Comparison of ENCODE assay signal across 14 cellular contexts in genomic region chr6:112016335-112016734, GRCh38. TPM values are rescaled to one million over a fixed set of nuclear protein-coding genes. Genes with fewer than 3 reads are reported as not detected.
DNase-seq lines count a peak whose midpoint lies in the region; ATAC-seq lines count a peak whose summit lies in the region.
"Had no signal": no experiment of that assay in that cellular context is flagged by ENCODE, and none has a peak within 500 bp of the region (broad histone marks: within the 10 kb centered on the region; RNA-seq: fewer than 3 reads in every experiment).

No MANE protein-coding gene starts in this region.

- H3K27me3 ChIP-seq in mesenchymal stem cell (ENCODE audit: control insufficient read depth in 1 of 2, insufficient read depth in 1 of 2, low read length in 2 of 2), result no peaks in the 10 kb centered on the region
- H3K27me3 ChIP-seq in subcutaneous abdominal adipose tissue (ENCODE audit: control insufficient read depth in 5 of 5, insufficient read depth in 4 of 5, low read length in 5 of 5), result peaks cover 0 to 2% (median 0%) of the 10 kb centered on the region in 5 donors
- H3K27me3 ChIP-seq: BE2C had no signal

- no peak overlapping the region for H3K4me2 ChIP-seq in mesenchymal stem cell (ENCODE audit: low read length, poor library complexity, severe bottlenecking)

- H3K27me3 Mint-ChIP-seq in activated naive CD8-positive, alpha-beta T cell, result no peaks in the 10 kb centered on the region

- H3K9me3 ChIP-seq in mesenchymal stem cell (ENCODE audit: control insufficient read depth, low read length), result no peaks in the 10 kb centered on the region
- H3K9me3 ChIP-seq in subcutaneous abdominal adipose tissue (ENCODE audit: control insufficient read depth in 5 of 5, low read length in 5 of 5), result no peaks in the 10 kb centered on the region
- H3K9me3 ChIP-seq: BE2C had no signal

- H2BK12ac ChIP-seq in mesenchymal stem cell (ENCODE audit: low read length in 2 of 2), result no peak overlapping the region

- no peak overlapping the region for H2BK120ac ChIP-seq in mesenchymal stem cell (ENCODE audit: low read depth, low read length)

- H3K79me1 ChIP-seq in mesenchymal stem cell (replicated peaks; ENCODE audit: low read length, poor library complexity, severe bottlenecking), result no peaks in the 10 kb centered on the region

- H4K8ac ChIP-seq in mesenchymal stem cell (ENCODE audit: low read length), result peak overlapping the region; percentile 5

- peak overlapping the region; percentile 55 for H2BK15ac ChIP-seq in mesenchymal stem cell (ENCODE audit: low read depth, poor library complexity, severe bottlenecking)

- H3K4ac ChIP-seq in mesenchymal stem cell (ENCODE audit: low read depth in 1 of 2, low read length in 2 of 2), result no peak overlapping the region

- WGBS in mesenchymal stem cell, result 97% methylated on average over 6 of the region's 6 CpGs

- H3K36me3 Mint-ChIP-seq in activated naive CD8-positive, alpha-beta T cell, result no peaks in the 10 kb centered on the region

- peak; percentile 57 for DNase-seq in activated T-cell treated with anti-CD3 and anti-CD28 coated beads for 24 hours (ENCODE audit: low read depth)
- no peak for DNase-seq in activated T-cell treated with anti-CD3 and anti-CD28 coated beads for 4 hours
- DNase-seq in mesenchymal stem cell, result no peak
- DNase-seq in hepatic stellate cell (ENCODE audit: low spot score), result no peak
- DNase-seq in GOT3 (lab: John Stamatoyannopoulos, UW), result no peak
- DNase-seq: BE2C, HCEC 1CT, NCI-H2029, SHP77 had no signal

- H3K36me3 ChIP-seq in mesenchymal stem cell (ENCODE audit: control insufficient read depth in 1 of 2, insufficient read depth in 2 of 2, low read depth in 1 of 2, low read length in 2 of 2) (no peaks in the 10 kb centered on the region), subcutaneous abdominal adipose tissue (ENCODE audit: control insufficient read depth in 5 of 5, insufficient read depth in 5 of 5, low read length in 5 of 5) (no peaks in the 10 kb centered on the region)
- H3K36me3 ChIP-seq: BE2C had no signal

- H2AK5ac ChIP-seq in mesenchymal stem cell (ENCODE audit: low read length, severe bottlenecking), result no peak overlapping the region

- ATAC-seq in GM21526 (IDR thresholded peaks at IDR 0.05; ENCODE audit: low FRiP score, unreplicated experiment), result no peak
- ATAC-seq: sciatic nerve had no signal

- peak overlapping the region; percentile 50 for H3K9ac ChIP-seq in mesenchymal stem cell (ENCODE audit: low read length)
- H3K9ac ChIP-seq in subcutaneous abdominal adipose tissue (ENCODE audit: low read length in 5 of 5), result peak overlapping the region in 1 of 5 donors; percentile 88

- no peaks in the 10 kb centered on the region for H3K9me3 Mint-ChIP-seq in activated naive CD8-positive, alpha-beta T cell (ENCODE audit: low read depth)

- H2AFZ ChIP-seq in mesenchymal stem cell (ENCODE audit: low read depth, low read length), result no peak overlapping the region

- H3K4me3 Mint-ChIP-seq in activated naive CD8-positive, alpha-beta T cell, result peak overlapping the region; percentile 27

- H3K4me1 ChIP-seq in mesenchymal stem cell (ENCODE audit: control insufficient read depth, insufficient read depth, low read depth, low read length) (no peaks in the 10 kb centered on the region), subcutaneous abdominal adipose tissue (ENCODE audit: control insufficient read depth in 5 of 5, insufficient read depth in 5 of 5, low read length in 5 of 5) (peaks cover 30 to 67% (median 59%) of the 10 kb centered on the region in 5 donors)

- peaks cover 53% of the 10 kb centered on the region for H3K4me1 Mint-ChIP-seq in activated naive CD8-positive, alpha-beta T cell (ENCODE audit: low read depth)

- H3K27ac ChIP-seq in mesenchymal stem cell (ENCODE audit: low read length, poor library complexity, severe bottlenecking) (no peak overlapping the region), subcutaneous abdominal adipose tissue (ENCODE audit: low read depth, low read length) (peak overlapping the region; percentile 93)
- H3K27ac ChIP-seq: HL-60 had no signal

- peak overlapping the region; percentile 89 for H3K27ac Mint-ChIP-seq in activated naive CD8-positive, alpha-beta T cell

- H3K4me3 ChIP-seq in mesenchymal stem cell (ENCODE audit: insufficient read depth in 1 of 2, low read depth in 1 of 2, low read length in 2 of 2) (no peak overlapping the region), subcutaneous abdominal adipose tissue (ENCODE audit: low read depth in 1 of 5, low read length in 5 of 5) (no peak overlapping the region)

- no peak overlapping the region for H3K14ac ChIP-seq in mesenchymal stem cell (ENCODE audit: low read length in 2 of 2)

- H2BK5ac ChIP-seq in mesenchymal stem cell (ENCODE audit: low read depth, low read length, poor library complexity, severe bottlenecking), result no peak overlapping the region

- no peak overlapping the region for H3K23ac ChIP-seq in mesenchymal stem cell (ENCODE audit: low read length in 2 of 2)

- no peak overlapping the region for H3K18ac ChIP-seq in mesenchymal stem cell (ENCODE audit: low read depth in 1 of 2, low read length in 2 of 2)

- H4K91ac ChIP-seq in mesenchymal stem cell (ENCODE audit: low read length), result no peak overlapping the region

RNA-seq across cellular contexts. Expression of gene CCN6, which starts 37.6 kb away (rescaled TPM):
- polyA plus RNA-seq in mesenchymal stem cell (2013, experiment 1 of 2), result not detected
- polyA plus RNA-seq in mesenchymal stem cell (2013, experiment 2 of 2), result 0.05 TPM
